14 cellular contexts compared by ENCODE assay signal in the genomic region with DNA sequence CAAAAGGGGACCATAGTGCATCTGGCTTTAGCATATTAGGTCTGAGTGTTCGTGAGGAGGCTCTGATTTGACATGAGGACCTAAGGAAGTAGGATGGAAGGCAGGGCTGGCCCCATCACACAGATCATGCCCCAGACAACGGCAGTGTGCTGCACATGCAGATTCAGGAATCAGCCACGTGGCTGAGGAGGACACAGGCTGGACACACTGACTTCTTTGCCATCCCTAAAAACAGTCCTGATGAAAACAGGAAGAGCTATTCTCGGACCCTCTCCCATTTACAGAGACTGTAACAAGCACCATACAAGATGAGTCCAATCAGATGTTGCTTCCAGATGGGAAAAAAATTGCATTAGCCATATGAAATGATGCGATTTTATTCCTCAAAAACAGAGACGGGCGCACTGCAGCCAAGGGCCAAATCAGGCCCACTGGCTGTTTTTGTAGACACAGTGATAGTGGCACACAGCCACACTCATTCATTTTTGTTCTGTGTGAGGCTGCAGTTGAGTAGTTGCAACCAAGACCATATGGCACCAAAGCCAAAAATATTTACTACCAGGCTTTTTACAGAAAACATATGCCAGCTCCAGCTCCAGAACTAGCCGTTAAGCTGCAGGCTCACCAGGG. TPM values are rescaled to one million over a fixed set of nuclear protein-coding genes. Genes with fewer than 3 reads are reported as not detected.
DNase-seq lines count a peak whose midpoint lies in the region; ATAC-seq and TF ChIP-seq lines count a peak whose summit lies in the region.
"Had no signal": no experiment of that assay in that cellular context is flagged by ENCODE, and none has a peak within 500 bp of the region (broad histone marks: within the 10 kb centered on the region; RNA-seq: fewer than 3 reads in every experiment).

No MANE protein-coding gene starts in this region.

- H4K20me1 ChIP-seq in GM23338 (replicated peaks; ENCODE audit: insufficient read depth): no peaks in the 10 kb centered on the region

- no peaks in the 10 kb centered on the region for H3K36me3 ChIP-seq in KOPT-K1 (ENCODE audit: insufficient read depth, low read length)
- no peaks in the 10 kb centered on the region for H3K36me3 ChIP-seq in GM23338 (ENCODE audit: insufficient read depth)

- H3K4me1 ChIP-seq in GM23338 (ENCODE audit: insufficient read depth): peaks cover 12% of the 10 kb centered on the region; the same call in 1 of the 2 replicates

- H3K79me2 ChIP-seq in GM23338 (replicated peaks; ENCODE audit: insufficient read depth): no peaks in the 10 kb centered on the region

- DNase-seq in AG10803 (ENCODE audit: low read depth) (peak; percentile 26), cerebellar cortex (ENCODE audit: low spot score) (peak; percentile 90), left lobe of liver (ENCODE audit: low spot score) (no peak), GM23338 (ENCODE audit: low spot score) (no peak), NCI-H2227 treated with DMSO at 0.1 percent for 48 hours (lab: John Stamatoyannopoulos, UW) (no peak)
- no peak for DNase-seq in stimulated activated CD4-positive, alpha-beta T cell treated with anti-CD3 and anti-CD28 coated beads, Interleukin-1b, Interleukin-23, amount 100 ng/mL, for 48 hours
- DNase-seq: 8988T, H7, KBM-7, NCI-H146, NCI-H69, Right ventricle myocardium superior had no signal

- H3K27me3 Mint-ChIP-seq in GM23338 (ENCODE audit: insufficient read depth, low read depth, poor library complexity): peaks cover 5% of the 10 kb centered on the region

- no peaks in the 10 kb centered on the region for H3F3A ChIP-seq in GM23338 (replicated peaks; ENCODE audit: low read depth)

- H3K4me3 Mint-ChIP-seq in GM23338: no peak overlapping the region

- peak overlapping the region; percentile 25 for H3K27ac ChIP-seq in KOPT-K1 (ENCODE audit: low read depth, low read length, poor library complexity, severe bottlenecking)
- H3K27ac ChIP-seq in GM23338 (ENCODE audit: low read depth): no peak overlapping the region

- H3K36me3 Mint-ChIP-seq in GM23338 (ENCODE audit: low read depth): no peaks in the 10 kb centered on the region

- H3K4me1 Mint-ChIP-seq in GM23338: peaks cover 12% of the 10 kb centered on the region

- no peaks in the 10 kb centered on the region for H3K27me3 ChIP-seq in GM23338 (ENCODE audit: insufficient read depth)

- H3K4me3 ChIP-seq in AG10803 (ENCODE audit: low read length) (no peak overlapping the region), GM23338 (no peak overlapping the region)

- no peak overlapping the region for H3K4me2 ChIP-seq in GM23338

- no peak overlapping the region for H3K27ac Mint-ChIP-seq in GM23338

- no peaks in the 10 kb centered on the region for H3K9me3 Mint-ChIP-seq in GM23338

- ATAC-seq in left lobe of liver (peak; percentile 6), GM19035 (IDR thresholded peaks at IDR 0.05; ENCODE audit: unreplicated experiment) (no peak), GM23338 (no peak)

- no peak for TF ChIP-seq CTCF in AG10803 (conservative IDR thresholded peaks at IDR 0.05; ENCODE audit: low read length)
- TF ChIP-seq CTCF in GM23338 (conservative IDR thresholded peaks at IDR 0.05; ENCODE audit: low read depth in 2 of 2): no peak

- H3K9me3 ChIP-seq in KOPT-K1 (ENCODE audit: insufficient read depth, low read length, poor library complexity, severe bottlenecking): no peaks in the 10 kb centered on the region

- H3K9me2 ChIP-seq in GM23338 (ENCODE audit: insufficient read depth): no peaks in the 10 kb centered on the region

- H2AFZ ChIP-seq in GM23338: no peak overlapping the region

TF ChIP-seq in GM23338, 12 proteins besides CTCF, POLR2A, EP300 and RAD21:
- TF ChIP-seq ZNF331 (CRISPR knock-in tag; IDR thresholded peaks at IDR 0.05; ENCODE audit: low read depth): no peak
- TF ChIP-seq EZH2phosphoT487 (IDR thresholded peaks at IDR 0.05; ENCODE audit: unreplicated experiment): no peak
- TF ChIP-seq STAT1 (IDR thresholded peaks at IDR 0.05; ENCODE audit: unreplicated experiment): no peak
- no peak for TF ChIP-seq NANOG (IDR thresholded peaks at IDR 0.05; ENCODE audit: borderline replicate concordance)

RNA-seq across cellular contexts. Expression of a gene that starts 41.0 kb away (rescaled TPM):
- total RNA-seq in left lobe of liver: 818 TPM
- total RNA-seq in GM23338 (2014; rRNA removed; shearing (Covaris generic)): 11.0 and 13.1 TPM in 2 replicates
- polyA plus RNA-seq in GM23338 (2016; fragmentation: Nextera tagmentation; extraction: Ambion mirVana): 4.7 and 6.2 TPM in 2 replicates

RNA-seq across cellular contexts. Expression of a gene that starts 50.8 kb away (rescaled TPM):
- 1.6 TPM for total RNA-seq in left lobe of liver
- total RNA-seq in GM23338 (2014; rRNA removed; shearing (Covaris generic)): 77.0 and 88.3 TPM in 2 replicates
- 152 and 186 TPM in 2 replicates for polyA plus RNA-seq in GM23338 (2016; fragmentation: Nextera tagmentation; extraction: Ambion mirVana)

Comparison
In these comparisons a context has a peak if more than half of its experiments do, and no peak if none do; other contexts are left out.
1. DNase-seq: peak in AG10803 (single experiment) and cerebellar cortex (single experiment); none in left lobe of liver (single experiment), GM23338 (single experiment), stimulated activated CD4-positive, alpha-beta T cell treated with anti-CD3 and anti-CD28 coated beads, Interleukin-1b, Interleukin-23, amount 100 ng/mL, for 48 hours (single experiment) and NCI-H2227 treated with DMSO at 0.1 percent for 48 hours (single experiment).
2. RNA of a gene that starts 41.0 kb away (total RNA-seq): 818 TPM in left lobe of liver (single experiment); 11.0 to 13.1 TPM in GM23338; every median in the first group is over 10 times any median in the second.
3. RNA of a gene that starts 50.8 kb away (total RNA-seq): 77.0 to 88.3 TPM in GM23338; 1.6 TPM in left lobe of liver (single experiment); every median in the first group is over 10 times any median in the second.